In the genomic region with DNA sequence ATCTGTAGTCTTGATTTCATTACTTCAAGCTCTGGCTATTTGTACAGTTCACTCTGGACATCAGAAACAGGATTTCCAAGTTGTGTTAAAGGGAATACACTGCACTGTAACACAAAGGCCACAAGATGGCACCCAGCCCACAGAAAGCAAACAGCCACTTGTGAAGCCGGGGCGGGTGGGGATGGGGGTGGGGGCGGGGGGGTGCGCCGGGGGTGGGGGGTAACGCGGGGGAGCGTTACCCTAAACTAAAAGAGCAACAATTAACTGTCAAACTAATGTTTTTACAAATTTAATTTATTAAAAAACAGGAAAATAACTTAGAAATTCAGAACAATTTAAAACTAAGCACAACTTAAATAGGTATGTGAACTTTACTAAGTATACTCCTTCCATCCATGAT, we compare ENCODE assay signal across 8 cellular contexts. TPM values are rescaled to one million over a fixed set of nuclear protein-coding genes. Genes with fewer than 3 reads are reported as not detected.
DNase-seq lines count a peak whose midpoint lies in the region; ATAC-seq lines count a peak whose summit lies in the region.

No MANE protein-coding gene starts in this region.

- peak; percentile 58 for DNase-seq in A172 (ENCODE audit: low spot score)
- DNase-seq in GM04504 (ENCODE audit: low read depth), result peak; percentile 19
- DNase-seq in RKO (ENCODE audit: low spot score), result peak; percentile 75
- DNase-seq in amniotic stem cell (lab: John Stamatoyannopoulos, UW), result peak; percentile 3
- DNase-seq in hepatic stellate cell (ENCODE audit: low spot score), result peak; percentile 49
- DNase-seq in skeletal muscle cell (ENCODE audit: low read depth), result peak; percentile 2

- no peak overlapping the region for H3K4me3 ChIP-seq in skeletal muscle cell (ENCODE audit: low read depth, low read length)

- peak; percentile 84 for ATAC-seq in HG03558 (IDR thresholded peaks at IDR 0.05; ENCODE audit: extremely low read depth, unreplicated experiment)
- ATAC-seq in GM21528 (IDR thresholded peaks at IDR 0.05; ENCODE audit: low FRiP score, unreplicated experiment), result no peak

RNA-seq across cellular contexts. Expression of a gene that starts 27.3 kb away (rescaled TPM):
- 324 and 330 TPM in 2 replicates for total RNA-seq in A172 (2014; rRNA removed; shearing (Covaris generic))

RNA-seq across cellular contexts. Expression of a gene that starts 48.5 kb away (rescaled TPM):
- total RNA-seq in A172 (2014; rRNA removed; shearing (Covaris generic)), result 135 and 176 TPM in 2 replicates

Comparison
In these comparisons a context has a peak if more than half of its experiments do, and no peak if none do; other contexts are left out.
1. DNase-seq: peak in every context shown above with its lines; median percentile 75 in RKO; 58 in A172; 49 in hepatic stellate cell; 19 in GM04504; 3 in amniotic stem cell; 2 in skeletal muscle cell.